Comparison of ENCODE assay signal across 1 cellular context in genomic region chr21:34965200-34966174, GRCh38.
TF ChIP-seq lines count a peak whose summit lies in the region.

No MANE protein-coding gene starts in this region.

TF ChIP-seq in H1, 55 proteins besides CTCF, POLR2A, EP300 and RAD21 (continued from another document):
- TF ChIP-seq, protein P1, sequence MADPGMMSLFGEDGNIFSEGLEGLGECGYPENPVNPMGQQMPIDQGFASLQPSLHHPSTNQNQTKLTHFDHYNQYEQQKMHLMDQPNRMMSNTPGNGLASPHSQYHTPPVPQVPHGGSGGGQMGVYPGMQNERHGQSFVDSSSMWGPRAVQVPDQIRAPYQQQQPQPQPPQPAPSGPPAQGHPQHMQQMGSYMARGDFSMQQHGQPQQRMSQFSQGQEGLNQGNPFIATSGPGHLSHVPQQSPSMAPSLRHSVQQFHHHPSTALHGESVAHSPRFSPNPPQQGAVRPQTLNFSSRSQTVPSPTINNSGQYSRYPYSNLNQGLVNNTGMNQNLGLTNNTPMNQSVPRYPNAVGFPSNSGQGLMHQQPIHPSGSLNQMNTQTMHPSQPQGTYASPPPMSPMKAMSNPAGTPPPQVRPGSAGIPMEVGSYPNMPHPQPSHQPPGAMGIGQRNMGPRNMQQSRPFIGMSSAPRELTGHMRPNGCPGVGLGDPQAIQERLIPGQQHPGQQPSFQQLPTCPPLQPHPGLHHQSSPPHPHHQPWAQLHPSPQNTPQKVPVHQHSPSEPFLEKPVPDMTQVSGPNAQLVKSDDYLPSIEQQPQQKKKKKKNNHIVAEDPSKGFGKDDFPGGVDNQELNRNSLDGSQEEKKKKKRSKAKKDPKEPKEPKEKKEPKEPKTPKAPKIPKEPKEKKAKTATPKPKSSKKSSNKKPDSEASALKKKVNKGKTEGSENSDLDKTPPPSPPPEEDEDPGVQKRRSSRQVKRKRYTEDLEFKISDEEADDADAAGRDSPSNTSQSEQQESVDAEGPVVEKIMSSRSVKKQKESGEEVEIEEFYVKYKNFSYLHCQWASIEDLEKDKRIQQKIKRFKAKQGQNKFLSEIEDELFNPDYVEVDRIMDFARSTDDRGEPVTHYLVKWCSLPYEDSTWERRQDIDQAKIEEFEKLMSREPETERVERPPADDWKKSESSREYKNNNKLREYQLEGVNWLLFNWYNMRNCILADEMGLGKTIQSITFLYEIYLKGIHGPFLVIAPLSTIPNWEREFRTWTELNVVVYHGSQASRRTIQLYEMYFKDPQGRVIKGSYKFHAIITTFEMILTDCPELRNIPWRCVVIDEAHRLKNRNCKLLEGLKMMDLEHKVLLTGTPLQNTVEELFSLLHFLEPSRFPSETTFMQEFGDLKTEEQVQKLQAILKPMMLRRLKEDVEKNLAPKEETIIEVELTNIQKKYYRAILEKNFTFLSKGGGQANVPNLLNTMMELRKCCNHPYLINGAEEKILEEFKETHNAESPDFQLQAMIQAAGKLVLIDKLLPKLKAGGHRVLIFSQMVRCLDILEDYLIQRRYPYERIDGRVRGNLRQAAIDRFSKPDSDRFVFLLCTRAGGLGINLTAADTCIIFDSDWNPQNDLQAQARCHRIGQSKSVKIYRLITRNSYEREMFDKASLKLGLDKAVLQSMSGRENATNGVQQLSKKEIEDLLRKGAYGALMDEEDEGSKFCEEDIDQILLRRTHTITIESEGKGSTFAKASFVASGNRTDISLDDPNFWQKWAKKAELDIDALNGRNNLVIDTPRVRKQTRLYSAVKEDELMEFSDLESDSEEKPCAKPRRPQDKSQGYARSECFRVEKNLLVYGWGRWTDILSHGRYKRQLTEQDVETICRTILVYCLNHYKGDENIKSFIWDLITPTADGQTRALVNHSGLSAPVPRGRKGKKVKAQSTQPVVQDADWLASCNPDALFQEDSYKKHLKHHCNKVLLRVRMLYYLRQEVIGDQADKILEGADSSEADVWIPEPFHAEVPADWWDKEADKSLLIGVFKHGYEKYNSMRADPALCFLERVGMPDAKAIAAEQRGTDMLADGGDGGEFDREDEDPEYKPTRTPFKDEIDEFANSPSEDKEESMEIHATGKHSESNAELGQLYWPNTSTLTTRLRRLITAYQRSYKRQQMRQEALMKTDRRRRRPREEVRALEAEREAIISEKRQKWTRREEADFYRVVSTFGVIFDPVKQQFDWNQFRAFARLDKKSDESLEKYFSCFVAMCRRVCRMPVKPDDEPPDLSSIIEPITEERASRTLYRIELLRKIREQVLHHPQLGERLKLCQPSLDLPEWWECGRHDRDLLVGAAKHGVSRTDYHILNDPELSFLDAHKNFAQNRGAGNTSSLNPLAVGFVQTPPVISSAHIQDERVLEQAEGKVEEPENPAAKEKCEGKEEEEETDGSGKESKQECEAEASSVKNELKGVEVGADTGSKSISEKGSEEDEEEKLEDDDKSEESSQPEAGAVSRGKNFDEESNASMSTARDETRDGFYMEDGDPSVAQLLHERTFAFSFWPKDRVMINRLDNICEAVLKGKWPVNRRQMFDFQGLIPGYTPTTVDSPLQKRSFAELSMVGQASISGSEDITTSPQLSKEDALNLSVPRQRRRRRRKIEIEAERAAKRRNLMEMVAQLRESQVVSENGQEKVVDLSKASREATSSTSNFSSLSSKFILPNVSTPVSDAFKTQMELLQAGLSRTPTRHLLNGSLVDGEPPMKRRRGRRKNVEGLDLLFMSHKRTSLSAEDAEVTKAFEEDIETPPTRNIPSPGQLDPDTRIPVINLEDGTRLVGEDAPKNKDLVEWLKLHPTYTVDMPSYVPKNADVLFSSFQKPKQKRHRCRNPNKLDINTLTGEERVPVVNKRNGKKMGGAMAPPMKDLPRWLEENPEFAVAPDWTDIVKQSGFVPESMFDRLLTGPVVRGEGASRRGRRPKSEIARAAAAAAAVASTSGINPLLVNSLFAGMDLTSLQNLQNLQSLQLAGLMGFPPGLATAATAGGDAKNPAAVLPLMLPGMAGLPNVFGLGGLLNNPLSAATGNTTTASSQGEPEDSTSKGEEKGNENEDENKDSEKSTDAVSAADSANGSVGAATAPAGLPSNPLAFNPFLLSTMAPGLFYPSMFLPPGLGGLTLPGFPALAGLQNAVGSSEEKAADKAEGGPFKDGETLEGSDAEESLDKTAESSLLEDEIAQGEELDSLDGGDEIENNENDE (IDR thresholded peaks at IDR 0.05; ENCODE audit: insufficient replicate concordance, low read length), result no peak
- TF ChIP-seq, protein P2, sequence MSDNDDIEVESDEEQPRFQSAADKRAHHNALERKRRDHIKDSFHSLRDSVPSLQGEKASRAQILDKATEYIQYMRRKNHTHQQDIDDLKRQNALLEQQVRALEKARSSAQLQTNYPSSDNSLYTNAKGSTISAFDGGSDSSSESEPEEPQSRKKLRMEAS (IDR thresholded peaks at IDR 0.05), result no peak
- TF ChIP-seq MAFK (IDR thresholded peaks at IDR 0.05; ENCODE audit: low read depth, low read length) (no peak), SRF (IDR thresholded peaks at IDR 0.05; ENCODE audit: low read depth, low read length) (no peak), JUND (IDR thresholded peaks at IDR 0.05; ENCODE audit: low read length) (no peak), EGR1 (IDR thresholded peaks at IDR 0.05; ENCODE audit: borderline replicate concordance, low read depth, low read length) (no peak), TBP (IDR thresholded peaks at IDR 0.05; ENCODE audit: low read depth, low read length) (no peak), BCL11A (IDR thresholded peaks at IDR 0.05; ENCODE audit: low read depth in 2 of 2, low read length in 2 of 2) (no peak), SP4 (IDR thresholded peaks at IDR 0.05; ENCODE audit: low read length) (no peak), PHF8 (conservative IDR thresholded peaks at IDR 0.05; ENCODE audit: low read depth, low read length) (no peak), KDM1A (IDR thresholded peaks at IDR 0.05; ENCODE audit: borderline replicate concordance, low read length) (no peak), E2F6 (IDR thresholded peaks at IDR 0.05) (no peak), BACH1 (IDR thresholded peaks at IDR 0.05; ENCODE audit: low read length) (no peak), KDM5A (IDR thresholded peaks at IDR 0.05; ENCODE audit: low read length) (no peak), RBBP5 (IDR thresholded peaks at IDR 0.05; ENCODE audit: borderline replicate concordance, low read depth, low read length) (no peak), USF2 (IDR thresholded peaks at IDR 0.05; ENCODE audit: low read length) (no peak)
